Comparison of ENCODE assay signal across 1 cellular context in genomic region chr1:27234054-27234882, GRCh38.
TF ChIP-seq lines count a peak whose summit lies in the region.

TSS of gene WDTC1 (plus strand) at chr1:27234632. CDS start at chr1:27261055, 26,423 bp downstream.

TF ChIP-seq in HepG2, 621 proteins besides CTCF, POLR2A, EP300 and RAD21 (continued from another document and continues in another):
- peak; percentile 90 for TF ChIP-seq PRDM10 (CRISPR knock-in tag; IDR thresholded peaks at IDR 0.05; ENCODE audit: low read depth)
- peak; percentile 47; the same call in 1 of the 2 replicates for TF ChIP-seq RXRA (CRISPR knock-in tag; IDR thresholded peaks at IDR 0.05)
- TF ChIP-seq SPEN (CRISPR knock-in tag; IDR thresholded peaks at IDR 0.05; ENCODE audit: low read depth) = peak; percentile 55
- TF ChIP-seq GMEB1 (CRISPR knock-in tag; IDR thresholded peaks at IDR 0.05; ENCODE audit: borderline replicate concordance) = peak; percentile 96
- peak; percentile 80; the same call in 1 of the 2 replicates for TF ChIP-seq HNRNPUL1 (IDR thresholded peaks at IDR 0.05; ENCODE audit: low read depth, low read length)
- TF ChIP-seq ZNF142 (CRISPR knock-in tag; IDR thresholded peaks at IDR 0.05) = 0 out of 2 replicates have a peak, but pooled peaks have one; percentile 48
- peak; percentile 99 for TF ChIP-seq ZNF740 (CRISPR knock-in tag; IDR thresholded peaks at IDR 0.05)
- no peak for TF ChIP-seq ZNF546 (CRISPR knock-in tag; conservative IDR thresholded peaks at IDR 0.05)
- TF ChIP-seq ZNF414 (CRISPR knock-in tag; IDR thresholded peaks at IDR 0.05) = peak; percentile 72; the same call in 1 of the 2 replicates
- TF ChIP-seq MATR3 (CRISPR knock-in tag; IDR thresholded peaks at IDR 0.05) = no peak
- TF ChIP-seq MTF1 (CRISPR knock-in tag; IDR thresholded peaks at IDR 0.05) = no peak
- peak; percentile 87 for TF ChIP-seq SP4 (CRISPR knock-in tag; IDR thresholded peaks at IDR 0.05)
- TF ChIP-seq RBFOX2 (IDR thresholded peaks at IDR 0.05; ENCODE audit: low read depth, low read length) = peak; percentile 65
- peak; percentile 76; the same call in 1 of the 2 replicates for TF ChIP-seq ZNF510 (CRISPR knock-in tag; IDR thresholded peaks at IDR 0.05; ENCODE audit: low read depth)
- peak; percentile 76; the same call in 1 of the 2 replicates for TF ChIP-seq ZNF230 (CRISPR knock-in tag; IDR thresholded peaks at IDR 0.05)
- TF ChIP-seq ZNF205 (CRISPR knock-in tag; IDR thresholded peaks at IDR 0.05) = 0 out of 2 replicates have a peak, but pooled peaks have one; percentile 26
- no peak for TF ChIP-seq ZNF562 (CRISPR knock-in tag; IDR thresholded peaks at IDR 0.05; ENCODE audit: borderline replicate concordance)
- peak; percentile 70; the same call in 1 of the 2 replicates for TF ChIP-seq SOX13 (IDR thresholded peaks at IDR 0.05)
- no peak for TF ChIP-seq SOX13 (CRISPR knock-in tag; conservative IDR thresholded peaks at IDR 0.05 in 1 of 2, IDR thresholded peaks at IDR 0.05 in 1 of 2)
- no peak for TF ChIP-seq ZSCAN29 (CRISPR knock-in tag; conservative IDR thresholded peaks at IDR 0.05)
- peak; percentile 83 for TF ChIP-seq ATF1 (CRISPR knock-in tag; IDR thresholded peaks at IDR 0.05)
- peak; percentile 12; the same call in 1 of the 2 replicates for TF ChIP-seq RFX5 (IDR thresholded peaks at IDR 0.05; ENCODE audit: low read depth, low read length)
- no peak for TF ChIP-seq TRAFD1 (CRISPR knock-in tag; IDR thresholded peaks at IDR 0.05; ENCODE audit: borderline replicate concordance)
- TF ChIP-seq IKZF5 (CRISPR knock-in tag; IDR thresholded peaks at IDR 0.05) = peak; percentile 34; the same call in 1 of the 2 replicates
- TF ChIP-seq BCLAF1 (IDR thresholded peaks at IDR 0.05) = no peak
- TF ChIP-seq HOXD1 (CRISPR knock-in tag; IDR thresholded peaks at IDR 0.05) = 0 out of 2 replicates have a peak, but pooled peaks have one; percentile 19
- no peak for TF ChIP-seq ZNF589 (CRISPR knock-in tag; conservative IDR thresholded peaks at IDR 0.05)
- peak; percentile 82; the same call in 1 of the 2 replicates for TF ChIP-seq ARID4A (CRISPR knock-in tag; IDR thresholded peaks at IDR 0.05; ENCODE audit: borderline replicate concordance)
- peak; percentile 76; the same call in 1 of the 2 replicates for TF ChIP-seq MEIS1 (CRISPR knock-in tag; IDR thresholded peaks at IDR 0.05; ENCODE audit: borderline replicate concordance)
- TF ChIP-seq SMAD9 (CRISPR knock-in tag; IDR thresholded peaks at IDR 0.05) = no peak
- TF ChIP-seq RFX1 (IDR thresholded peaks at IDR 0.05) = peak; percentile 76
- peak; percentile 71; the same call in 1 of the 2 replicates for TF ChIP-seq MAZ (IDR thresholded peaks at IDR 0.05; ENCODE audit: borderline replicate concordance, low read depth, low read length)
- peak; percentile 75 for TF ChIP-seq MAZ (CRISPR knock-in tag; IDR thresholded peaks at IDR 0.05; ENCODE audit: low read depth)
- TF ChIP-seq PAX8 (CRISPR knock-in tag; IDR thresholded peaks at IDR 0.05; ENCODE audit: borderline replicate concordance) = no peak
